Comparison of ENCODE assay signal across 13 cellular contexts in the genomic region with DNA sequence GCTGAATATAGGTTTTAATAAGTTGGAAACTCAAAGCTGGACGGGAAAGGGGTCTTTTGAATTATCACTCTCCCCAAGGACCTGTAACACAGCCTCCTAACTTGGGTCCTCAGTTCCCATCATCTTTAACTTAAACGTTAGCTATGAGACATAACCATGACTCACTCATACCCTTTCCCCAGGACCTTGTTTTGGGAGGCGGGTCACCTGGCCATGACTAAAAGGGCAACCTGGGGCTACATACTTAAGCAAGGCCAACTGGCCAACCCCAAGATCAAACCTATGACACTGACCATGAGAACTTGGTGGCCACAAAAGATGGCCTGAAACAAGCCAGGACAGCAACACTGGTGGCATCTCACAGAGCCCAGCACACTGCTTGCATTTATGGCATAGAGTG.
DNase-seq lines count a peak whose midpoint lies in the region; ATAC-seq and TF ChIP-seq lines count a peak whose summit lies in the region.
"Had no signal": no experiment of that assay in that cellular context is flagged by ENCODE, and none has a peak within 500 bp of the region (broad histone marks: within the 10 kb centered on the region; RNA-seq: fewer than 3 reads in every experiment).

No MANE protein-coding gene starts in this region.

- H3K36me3 Mint-ChIP-seq in MCF 10A (ENCODE audit: insufficient read depth, unreplicated experiment), result no peaks in the 10 kb centered on the region
- H3K36me3 Mint-ChIP-seq in activated CD8-positive, alpha-beta T cell treated with anti-CD3 and anti-CD28 coated beads for 36 hours (ENCODE audit: low read depth), result peaks cover 39% of the 10 kb centered on the region

- DNase-seq in MCF 10A (ENCODE audit: unreplicated experiment) (peak; percentile 13), breast epithelium (ENCODE audit: low spot score in 2 of 2) (no peak), fibroblast of mammary gland (ENCODE audit: low read depth) (peak; percentile 28), superior temporal gyrus (ENCODE audit: extremely low spot score) (no peak), kidney glomerular epithelial cell (lab: John Stamatoyannopoulos, UW) (no peak)
- peak; percentile 44 for DNase-seq in activated CD8-positive, alpha-beta T cell treated with anti-CD3 and anti-CD28 coated beads for 36 hours
- DNase-seq: brain microvascular endothelial cell, mesenchymal stem cell, pancreas, SIG-M5, tibial artery had no signal

- no peak overlapping the region for H3K4me3 Mint-ChIP-seq in MCF 10A (ENCODE audit: unreplicated experiment)
- peak overlapping the region; percentile 92 for H3K4me3 Mint-ChIP-seq in activated CD8-positive, alpha-beta T cell treated with anti-CD3 and anti-CD28 coated beads for 36 hours

- H3K9me3 Mint-ChIP-seq in MCF 10A (ENCODE audit: unreplicated experiment), result no peaks in the 10 kb centered on the region
- H3K9me3 Mint-ChIP-seq in activated CD8-positive, alpha-beta T cell treated with anti-CD3 and anti-CD28 coated beads for 36 hours, result no peaks in the 10 kb centered on the region

- intact Hi-C loops in MCF 10A (cut with micrococcal nuclease) (no loop called here), breast epithelium (cut with DNase I; ENCODE audit: low total_unique reads) (no loop called here)
- intact Hi-C loops in activated CD8-positive, alpha-beta T cell treated with anti-CD3 and anti-CD28 coated beads for 36 hours (cut with micrococcal nuclease), result loop anchor here (5.0 to 10.0 kb wide), 4 partner anchors 44 to 114 kb away; a partner anchor contains a TSS

- CTCF ChIA-PET in MCF 10A (lab: Yijun Ruan, JAX), result interaction anchor here (0.6 kb wide), 1 partner anchor 348 kb away, joined by 3 read pairs; no protein-coding TSS in a partner anchor
- CTCF ChIA-PET in activated CD8-positive, alpha-beta T cell treated with anti-CD3 and anti-CD28 coated beads for 36 hours (lab: Charles Lee), result no interaction called here

- no peak overlapping the region for H3K4me3 ChIP-seq in breast epithelium
- H3K4me3 ChIP-seq in fibroblast of mammary gland (ENCODE audit: control insufficient read depth, low read depth, low read length), result no peak overlapping the region
- peak overlapping the region; percentile 26 for H3K4me3 ChIP-seq in thymus (ENCODE audit: low read length)
- H3K4me3 ChIP-seq: pancreas, tibial artery had no signal

- H3K4me1 Mint-ChIP-seq in MCF 10A (ENCODE audit: insufficient read depth, unreplicated experiment), result no peaks in the 10 kb centered on the region
- peaks cover 63% of the 10 kb centered on the region for H3K4me1 Mint-ChIP-seq in activated CD8-positive, alpha-beta T cell treated with anti-CD3 and anti-CD28 coated beads for 36 hours (ENCODE audit: low read depth)

- ATAC-seq in activated CD8-positive, alpha-beta T cell treated with anti-CD3 and anti-CD28 coated beads for 36 hours, result peak; percentile 46
- ATAC-seq in HG03432 (IDR thresholded peaks at IDR 0.05; ENCODE audit: unreplicated experiment), result no peak
- ATAC-seq: pancreas had no signal

- H3K36me3 ChIP-seq in breast epithelium (no peaks in the 10 kb centered on the region), thymus (ENCODE audit: control insufficient read depth, insufficient read depth) (no peaks in the 10 kb centered on the region)
- H3K36me3 ChIP-seq: brain microvascular endothelial cell, pancreas, tibial artery had no signal

- H3K9me3 ChIP-seq in breast epithelium (no peaks in the 10 kb centered on the region), thymus (ENCODE audit: control insufficient read depth) (no peaks in the 10 kb centered on the region)
- H3K9me3 ChIP-seq: pancreas, tibial artery had no signal

- H3K27ac ChIP-seq in breast epithelium, result no peak overlapping the region
- no peak overlapping the region for H3K27ac ChIP-seq in thymus (ENCODE audit: low read depth)
- H3K27ac ChIP-seq: brain microvascular endothelial cell, pancreas had no signal

- no peak for TF ChIP-seq POLR2A in breast epithelium (IDR thresholded peaks at IDR 0.05)

- POLR2A ChIA-PET in MCF 10A (lab: Yijun Ruan, JAX), result no interaction called here
- POLR2A ChIA-PET in activated CD8-positive, alpha-beta T cell treated with anti-CD3 and anti-CD28 coated beads for 36 hours (lab: Charles Lee), result interaction anchor here (0.8 to 1.2 kb wide), 5 partner anchors 10 to 90 kb away, joined by 3 to 5 read pairs (median 3); no protein-coding TSS in a partner anchor

- no TSS peak for BruUV-seq in MCF 10A (replicated peaks; lab: Mats Ljungman, UMichigan)

- WGBS in thymus, result 88% methylated on average over 3 of the region's 3 CpGs

- peaks cover 85% of the 10 kb centered on the region for H3K27me3 Mint-ChIP-seq in MCF 10A (ENCODE audit: insufficient read depth, unreplicated experiment)
- H3K27me3 Mint-ChIP-seq in activated CD8-positive, alpha-beta T cell treated with anti-CD3 and anti-CD28 coated beads for 36 hours, result no peaks in the 10 kb centered on the region

- H3K27me3 ChIP-seq in breast epithelium, result peaks cover 0 to 14% of the 10 kb centered on the region in 2 donors
- H3K27me3 ChIP-seq in thymus (ENCODE audit: control insufficient read depth, insufficient read depth), result no peaks in the 10 kb centered on the region
- H3K27me3 ChIP-seq: brain microvascular endothelial cell, pancreas, tibial artery had no signal

- TF ChIP-seq CTCF in MCF 10A (IDR thresholded peaks at IDR 0.05; ENCODE audit: unreplicated experiment) (no peak), breast epithelium (IDR thresholded peaks at IDR 0.05) (no peak), fibroblast of mammary gland (conservative IDR thresholded peaks at IDR 0.05; ENCODE audit: control insufficient read depth, insufficient read depth, low read depth, low read length) (no peak)
- TF ChIP-seq CTCF in activated CD8-positive, alpha-beta T cell treated with anti-CD3 and anti-CD28 coated beads for 36 hours (IDR thresholded peaks at IDR 0.05), result no peak

- H3K4me1 ChIP-seq in breast epithelium, result peaks cover 0 to 4% of the 10 kb centered on the region in 2 donors
- H3K4me1 ChIP-seq in thymus (ENCODE audit: control insufficient read depth, insufficient read depth, low read length), result no peaks in the 10 kb centered on the region
- H3K4me1 ChIP-seq: pancreas, tibial artery had no signal

- no peak overlapping the region for H3K27ac Mint-ChIP-seq in MCF 10A (ENCODE audit: low read depth, unreplicated experiment)
- H3K27ac Mint-ChIP-seq in activated CD8-positive, alpha-beta T cell treated with anti-CD3 and anti-CD28 coated beads for 36 hours, result peak overlapping the region; percentile 93

Comparison
In these comparisons a context has a peak if more than half of its experiments do, and no peak if none do; other contexts are left out.
1. DNase-seq: peak in MCF 10A (single experiment), activated CD8-positive, alpha-beta T cell treated with anti-CD3 and anti-CD28 coated beads for 36 hours (single experiment) and fibroblast of mammary gland (single experiment); none in breast epithelium (0 of 2), superior temporal gyrus (single experiment) and kidney glomerular epithelial cell (single experiment).